26 cellular contexts compared by ENCODE assay signal in genomic region chr18:12014091-12014490, GRCh38. TPM values are rescaled to one million over a fixed set of nuclear protein-coding genes. Genes with fewer than 3 reads are reported as not detected.
DNase-seq lines count a peak whose midpoint lies in the region; ATAC-seq and TF ChIP-seq lines count a peak whose summit lies in the region.
"Had no signal": no experiment of that assay in that cellular context is flagged by ENCODE, and none has a peak within 500 bp of the region (broad histone marks: within the 10 kb centered on the region; RNA-seq: fewer than 3 reads in every experiment).

No MANE protein-coding gene starts in this region.

- no peaks in the 10 kb centered on the region for H3K9me3 Mint-ChIP-seq in Caco-2 (ENCODE audit: unreplicated experiment)
- H3K9me3 Mint-ChIP-seq: activated naive CD4-positive, alpha-beta T cell treated with anti-CD3 and anti-CD28 coated beads, Interleukin-2, amount 10 ng/mL, durations not matched to agents 7 days and 5 days; activated T-helper 17 cell treated with anti-CD3 and anti-CD28 coated beads, Interleukin-2, amount 50 U/mL, for 72 hours; GM23338 had no signal

- peaks cover 29% of the 10 kb centered on the region for H3K36me3 Mint-ChIP-seq in Caco-2 (ENCODE audit: insufficient read depth, unreplicated experiment)

- intact Hi-C loops in heart right ventricle (cut with DNase I) (no loop called here), Right ventricle myocardium inferior (cut with DNase I) (no loop called here), transverse colon (cut with DNase I; ENCODE audit: low total_unique reads) (loop anchor here (10.0 kb wide), 1 partner anchor 561 kb away; no protein-coding TSS in a partner anchor), Caco-2 (cut with micrococcal nuclease; ENCODE audit: unreplicated experiment) (no loop called here)

- H3K4me1 Mint-ChIP-seq in Caco-2 (ENCODE audit: low read depth, unreplicated experiment), result no peaks in the 10 kb centered on the region
- H3K4me1 Mint-ChIP-seq: activated naive CD4-positive, alpha-beta T cell treated with anti-CD3 and anti-CD28 coated beads, Interleukin-2, amount 10 ng/mL, durations not matched to agents 7 days and 5 days; activated T-helper 17 cell treated with anti-CD3 and anti-CD28 coated beads, Interleukin-2, amount 50 U/mL, for 72 hours; CD14-positive monocyte had no signal

- H3K27me3 Mint-ChIP-seq in Caco-2 (ENCODE audit: insufficient read depth, unreplicated experiment), result no peaks in the 10 kb centered on the region
- H3K27me3 Mint-ChIP-seq: activated naive CD4-positive, alpha-beta T cell treated with anti-CD3 and anti-CD28 coated beads, Interleukin-2, amount 10 ng/mL, durations not matched to agents 7 days and 5 days; activated T-helper 17 cell treated with anti-CD3 and anti-CD28 coated beads, Interleukin-2, amount 50 U/mL, for 72 hours had no signal

- ATAC-seq in heart right ventricle (no peak), Right ventricle myocardium inferior (no peak), gastroesophageal sphincter (no peak)
- ATAC-seq: activated CD8-positive, alpha-beta T cell treated with anti-CD3 and anti-CD28 coated beads, Interleukin-2, amount 10 ng/mL, durations not matched to agents 7 days and 5 days; activated T-helper 17 cell treated with anti-CD3 and anti-CD28 coated beads, Interleukin-2, amount 50 U/mL, for 72 hours; GM23338 had no signal

- no TSS peak for BruUV-seq in Caco-2 (replicated peaks; lab: Mats Ljungman, UMichigan)

- H3K9me3 ChIP-seq in heart right ventricle (no peaks in the 10 kb centered on the region), gastroesophageal sphincter (no peaks in the 10 kb centered on the region), neuron (ENCODE audit: low read length) (no peaks in the 10 kb centered on the region), transverse colon (no peaks in the 10 kb centered on the region), Caco-2 (no peaks in the 10 kb centered on the region)
- H3K9me3 ChIP-seq: adrenal gland, Peyer's patch, testis had no signal

- H3K27ac Mint-ChIP-seq in Caco-2 (ENCODE audit: unreplicated experiment), result no peak overlapping the region
- H3K27ac Mint-ChIP-seq: activated CD8-positive, alpha-beta T cell treated with anti-CD3 and anti-CD28 coated beads, Interleukin-2, amount 10 ng/mL, durations not matched to agents 7 days and 5 days; activated naive CD4-positive, alpha-beta T cell treated with anti-CD3 and anti-CD28 coated beads, Interleukin-2, amount 10 ng/mL, durations not matched to agents 7 days and 5 days; activated T-helper 17 cell treated with anti-CD3 and anti-CD28 coated beads, Interleukin-2, amount 50 U/mL, for 72 hours had no signal

- TF ChIP-seq CTCF in heart right ventricle (IDR thresholded peaks at IDR 0.05), result no peak
- no peak for TF ChIP-seq CTCF in gastroesophageal sphincter (IDR thresholded peaks at IDR 0.05)
- TF ChIP-seq CTCF in transverse colon (IDR thresholded peaks at IDR 0.05), result no peak
- TF ChIP-seq CTCF in Caco-2 (IDR thresholded peaks at IDR 0.05; ENCODE audit: insufficient read depth in 1 of 2, low read depth in 1 of 2, low read length in 1 of 2, severe bottlenecking in 1 of 2, unreplicated experiment in 1 of 2), result no peak

- CTCF ChIA-PET in Caco-2 (lab: Charles Lee), result no interaction called here

- H3K27me3 ChIP-seq in heart right ventricle (no peaks in the 10 kb centered on the region), gastroesophageal sphincter (no peaks in the 10 kb centered on the region), neuron (ENCODE audit: insufficient read depth, low read length) (no peaks in the 10 kb centered on the region), transverse colon (no peaks in the 10 kb centered on the region), Caco-2 (replicated peaks; ENCODE audit: control insufficient read depth, insufficient read depth, low read length) (no peaks in the 10 kb centered on the region)
- H3K27me3 ChIP-seq: adrenal gland, Peyer's patch, testis had no signal

- 90 to 93% methylated on average over 17 of the region's 17 CpGs for WGBS in heart right ventricle, 2 donors
- WGBS in gastroesophageal sphincter (ENCODE audit: low coverage in 1 of 2), 2 donors, result 87 to 100% methylated on average over 4 to 10 of the region's 17 CpGs
- WGBS in transverse colon (ENCODE audit: low coverage in 1 of 2), 2 donors, result 90 to 93% methylated on average over 16 to 17 of the region's 17 CpGs

- H3K4me1 ChIP-seq in heart right ventricle (peaks cover 0 to 37% (median 18%) of the 10 kb centered on the region in 9 donors), gastroesophageal sphincter (peaks cover 3 to 52% (median 24%) of the 10 kb centered on the region in 3 donors), neuron (ENCODE audit: insufficient read depth, low read length) (peaks cover 18% of the 10 kb centered on the region), transverse colon (peaks cover 32 to 60% (median 41%) of the 10 kb centered on the region in 4 donors), Caco-2 (no peaks in the 10 kb centered on the region)
- H3K4me1 ChIP-seq: testis had no signal

- H2AFZ ChIP-seq in neuron (ENCODE audit: low read depth, low read length), result peak overlapping the region; percentile 44
- H2AFZ ChIP-seq: GM23338 had no signal

- TF ChIP-seq POLR2A in gastroesophageal sphincter (IDR thresholded peaks at IDR 0.05), result no peak
- no peak for TF ChIP-seq POLR2A in transverse colon (IDR thresholded peaks at IDR 0.05)

- no peak overlapping the region for H3K4me3 ChIP-seq in heart right ventricle
- no peak overlapping the region for H3K4me3 ChIP-seq in gastroesophageal sphincter
- no peak overlapping the region for H3K4me3 ChIP-seq in neuron (ENCODE audit: low read length)
- H3K4me3 ChIP-seq in transverse colon, result no peak overlapping the region
- H3K4me3 ChIP-seq in Caco-2 (ENCODE audit: low read depth, low read length), result no peak overlapping the region
- H3K4me3 ChIP-seq: adrenal gland, GM23338, Peyer's patch, smooth muscle cell, testis had no signal

- H3K36me3 ChIP-seq in heart right ventricle (peaks cover 0 to 99% (median 0%) of the 10 kb centered on the region in 9 donors), gastroesophageal sphincter (peaks cover 0 to 89% of the 10 kb centered on the region in 2 donors), neuron (ENCODE audit: insufficient read depth, low read length) (no peaks in the 10 kb centered on the region), transverse colon (peaks cover 0 to 5% (median 0%) of the 10 kb centered on the region in 4 donors), Caco-2 (ENCODE audit: control insufficient read depth, insufficient read depth, low read length) (peaks cover 3% of the 10 kb centered on the region)

- in situ Hi-C loops in transverse colon (cut with MboI; ENCODE audit: low pct_ligation_motif_present in 1 of 4, low pct_unique_long_range_greater_than_20kb in 1 of 4, low sequenced_read_pairs in 3 of 4), result no loop called here

- POLR2A ChIA-PET in Caco-2 (lab: Charles Lee), result no interaction called here

- TF ChIP-seq EP300 in gastroesophageal sphincter (IDR thresholded peaks at IDR 0.05) (no peak), transverse colon (IDR thresholded peaks at IDR 0.05; ENCODE audit: low read depth) (no peak)

- no peak overlapping the region for H3K4me3 Mint-ChIP-seq in Caco-2 (ENCODE audit: unreplicated experiment)
- H3K4me3 Mint-ChIP-seq: activated CD8-positive, alpha-beta T cell treated with anti-CD3 and anti-CD28 coated beads, Interleukin-2, amount 10 ng/mL, durations not matched to agents 7 days and 5 days; activated naive CD4-positive, alpha-beta T cell treated with anti-CD3 and anti-CD28 coated beads, Interleukin-2, amount 10 ng/mL, durations not matched to agents 7 days and 5 days; activated T-helper 17 cell treated with anti-CD3 and anti-CD28 coated beads, Interleukin-2, amount 50 U/mL, for 72 hours; CD14-positive monocyte; GM23338 had no signal

- H3K27ac ChIP-seq in heart right ventricle, result peak overlapping the region in 8 of 10 donors; percentile 44 to 85 (median 76)
- peak overlapping the region in 3 of 4 donors; percentile 75 to 86 (median 78) for H3K27ac ChIP-seq in gastroesophageal sphincter
- H3K27ac ChIP-seq in transverse colon, result peak overlapping the region; percentile 86 to 91 (median 90)
- H3K27ac ChIP-seq: adrenal gland, testis had no signal

- DNase-seq in heart right ventricle, result no peak
- DNase-seq in Right ventricle myocardium inferior (ENCODE audit: missing footprints), result no peak
- no peak for DNase-seq in transverse colon
- no peak for DNase-seq in Caco-2
- DNase-seq in Kasumi-1 (lab: John Stamatoyannopoulos, UW), result no peak
- DNase-seq in GDM1 (lab: John Stamatoyannopoulos, UW), result no peak
- DNase-seq: activated CD8-positive, alpha-beta T cell treated with anti-CD3 and anti-CD28 coated beads, Interleukin-2, amount 10 ng/mL, durations not matched to agents 7 days and 5 days; activated naive CD4-positive, alpha-beta T cell treated with anti-CD3 and anti-CD28 coated beads, Interleukin-2, amount 10 ng/mL, durations not matched to agents 7 days and 5 days; adrenal gland; DMS79 treated with DMSO at 0.1 percent for 48 hours; effector memory CD4-positive, alpha-beta T cell; erythroblast; mesendoderm; NCI-H2107; NCI-H748 treated with DMSO at 0.1 percent for 48 hours; Peyer's patch; SIG-M5; stimulated activated CD4-positive, alpha-beta T cell treated with anti-CD3 and anti-CD28 coated beads, Interleukin-1b, Interleukin-23, amount 100 ng/mL, for 48 hours; stimulated activated naive CD4-positive, alpha-beta T cell treated with Interleukin-2 at 50 U/mL for 16 hours; testis had no signal

RNA-seq across cellular contexts. Expression of gene IMPA2, which starts 32.8 kb away (rescaled TPM):
- 10 to 100 TPM; 19.8 to 79.6 (median 32.2) TPM for total RNA-seq in heart right ventricle
- 10 to 100 TPM; 17.6 to 41.9 TPM for polyA plus RNA-seq in heart right ventricle
- 82.8 TPM for total RNA-seq in Right ventricle myocardium inferior
- 100 to 1,000 TPM; 112 to 385 (median 215) TPM for total RNA-seq in gastroesophageal sphincter
- 100 to 1,000 TPM in 1 of 4 donors, 10 to 100 TPM in 3; 50.1 to 290 (median 84.6) TPM for total RNA-seq in transverse colon
- 66.1 and 79.9 TPM in 2 replicates for total RNA-seq in Caco-2 (2022)
